In genomic region chr4:11857881-11858280, GRCh38 we compare ENCODE assay signal across 27 cellular contexts.
"Had no signal": no experiment of that assay in that cellular context is flagged by ENCODE, and none has a peak within 500 bp of the region (broad histone marks: within the 10 kb centered on the region; RNA-seq: fewer than 3 reads in every experiment).

No MANE protein-coding gene starts in this region.

- H3K9me3 Mint-ChIP-seq: dendritic cell treated with granulocyte-macrophage colony-stimulating factor and Interleukin-4, amounts not matched to agents 40 ng/mL and 50 ng/mL, for 4 days had no signal

- H3K4me1 Mint-ChIP-seq: immature natural killer cell; naive B cell; naive thymus-derived CD8-positive, alpha-beta T cell had no signal

- DNase-seq: cortex of kidney; effector CD8-positive, alpha-beta T cell; effector memory CD8-positive, alpha-beta T cell; endodermal cell; erythroblast; esophagus squamous epithelium; foreskin fibroblast; foreskin melanocyte; gastrocnemius medialis; glutamatergic neuron; head of caudate nucleus; hypothalamus; immature natural killer cell; islet precursor cell; kidney; kidney glomerular epithelial cell; left lung; left ventricle myocardium superior; lower lobe of right lung; mesenchymal stem cell; midbrain; naive B cell; naive thymus-derived CD8-positive, alpha-beta T cell had no signal

- H3K27ac Mint-ChIP-seq: dendritic cell treated with granulocyte-macrophage colony-stimulating factor and Interleukin-4, amounts not matched to agents 40 ng/mL and 50 ng/mL, for 4 days; effector memory CD8-positive, alpha-beta T cell; endodermal cell; immature natural killer cell; naive B cell; naive thymus-derived CD8-positive, alpha-beta T cell had no signal

- H3K27me3 ChIP-seq: esophagus squamous epithelium, gastrocnemius medialis, hepatocyte, left lung had no signal

- H3K36me3 ChIP-seq: esophagus squamous epithelium, gastrocnemius medialis, left lung, lower lobe of right lung had no signal

- H3K4me3 Mint-ChIP-seq: dendritic cell treated with granulocyte-macrophage colony-stimulating factor and Interleukin-4, amounts not matched to agents 40 ng/mL and 50 ng/mL, for 4 days; effector memory CD8-positive, alpha-beta T cell; endodermal cell; immature natural killer cell; naive thymus-derived CD8-positive, alpha-beta T cell had no signal

- ATAC-seq: effector memory CD8-positive, alpha-beta T cell; esophagus mucosa; gastrocnemius medialis; left lung; left ventricle myocardium superior; lower lobe of right lung; naive thymus-derived CD8-positive, alpha-beta T cell had no signal

- H3K27ac ChIP-seq: epithelial cell of prostate, esophagus squamous epithelium, gastrocnemius medialis, hepatocyte, left lung, lower lobe of right lung had no signal

- H3K4me1 ChIP-seq: esophagus squamous epithelium, gastrocnemius medialis, left lung, lower lobe of right lung had no signal

- H3K4me3 ChIP-seq: esophagus squamous epithelium, gastrocnemius medialis, hepatocyte, left lung, lower lobe of right lung had no signal

- H3K27me3 Mint-ChIP-seq: dendritic cell treated with granulocyte-macrophage colony-stimulating factor and Interleukin-4, amounts not matched to agents 40 ng/mL and 50 ng/mL, for 4 days; effector memory CD8-positive, alpha-beta T cell; naive B cell had no signal

- H3K36me3 Mint-ChIP-seq: immature natural killer cell; naive B cell; naive thymus-derived CD8-positive, alpha-beta T cell had no signal

- H3K9me3 ChIP-seq: esophagus squamous epithelium, gastrocnemius medialis, left lung, lower lobe of right lung had no signal
